In genomic region chr14:52706724-52707706, GRCh38 we compare ENCODE assay signal across 8 cellular contexts. TPM values are rescaled to one million over a fixed set of nuclear protein-coding genes. Genes with fewer than 3 reads are reported as not detected.
DNase-seq lines count a peak whose midpoint lies in the region; ATAC-seq, FAIRE-seq and TF ChIP-seq lines count a peak whose summit lies in the region.

TSS of gene PSMC6 (plus strand) at chr14:52707200. CDS start at chr14:52707220, 20 bp downstream.

- peaks cover 4% of the 10 kb centered on the region; the same call in 1 of the 2 replicates for H4K20me1 ChIP-seq in OCI-LY3 (ENCODE audit: insufficient read depth, low read length)
- no peaks in the 10 kb centered on the region for H4K20me1 ChIP-seq in endothelial cell of umbilical vein (replicated peaks; ENCODE audit: control insufficient read depth, extremely low read depth, insufficient read depth, low read length)

- H3K4me3 ChIP-seq in OCI-LY3 (ENCODE audit: low read length) = peak within 1 kb of the TSS; percentile 96
- H3K4me3 ChIP-seq in endothelial cell of umbilical vein (replicated peaks in 1 of 3; ENCODE audit: insufficient read depth in 1 of 3, low read depth in 1 of 3, low read length in 3 of 3) = peak within 1 kb of the TSS; percentile 40 to 96 (median 47)
- H3K4me3 ChIP-seq in mononuclear cell (ENCODE audit: low read length) = peak within 1 kb of the TSS; percentile 61

- peak; percentile 89 for FAIRE-seq in endothelial cell of umbilical vein (lab: Jason Lieb, UNC)

- H2AFZ ChIP-seq in OCI-LY3 (ENCODE audit: low read depth, low read length) = peak within 1 kb of the TSS; percentile 75
- H2AFZ ChIP-seq in endothelial cell of umbilical vein (ENCODE audit: low read depth, low read length) = peak within 1 kb of the TSS; percentile 75

- H3K9me1 ChIP-seq in endothelial cell of umbilical vein (replicated peaks; ENCODE audit: control insufficient read depth, extremely low read depth, insufficient read depth, low read length) = no peaks in the 10 kb centered on the region

- CTCF ChIA-PET in endothelial cell of umbilical vein (lab: Charles Lee) = interaction anchor here (0.7 to 0.9 kb wide), 3 partner anchors 9 to 26 kb away, joined by 3 read pairs; partner anchors contain the start of gene STYX

- peak within 1 kb of the TSS; percentile 91 for H3K4me2 ChIP-seq in OCI-LY3 (ENCODE audit: low read length)
- peak within 1 kb of the TSS; percentile 94 for H3K4me2 ChIP-seq in endothelial cell of umbilical vein (ENCODE audit: insufficient read depth, low read length)

- H3K9me3 ChIP-seq in OCI-LY3 (ENCODE audit: insufficient read depth, low read length) = no peaks in the 10 kb centered on the region
- no peaks in the 10 kb centered on the region for H3K9me3 ChIP-seq in endothelial cell of umbilical vein (replicated peaks; ENCODE audit: control insufficient read depth, insufficient read depth, low read length)
- H3K9me3 ChIP-seq in mononuclear cell (ENCODE audit: low read depth, low read length) = no peaks in the 10 kb centered on the region

- H3K79me2 ChIP-seq in OCI-LY3 (ENCODE audit: low read length) (peaks cover 40% of the 10 kb centered on the region), endothelial cell of umbilical vein (ENCODE audit: control insufficient read depth, insufficient read depth, low read length) (peaks cover 36% of the 10 kb centered on the region)

- H3K4me1 ChIP-seq in OCI-LY3 (ENCODE audit: low read length) (peaks cover 15% of the 10 kb centered on the region), endothelial cell of umbilical vein (ENCODE audit: control insufficient read depth, extremely low read depth, insufficient read depth, low read length) (peaks cover 19% of the 10 kb centered on the region), mononuclear cell (ENCODE audit: insufficient read depth, low read length) (peaks cover 23% of the 10 kb centered on the region)

- TSS peak; percentile 95 for BruUV-seq in endothelial cell of umbilical vein (replicated peaks; lab: Mats Ljungman, UMichigan)

- peaks cover 33% of the 10 kb centered on the region for H3K36me3 ChIP-seq in OCI-LY3 (replicated peaks; ENCODE audit: low read depth, low read length)
- peaks cover 0 to 17% of the 10 kb centered on the region in 2 experiments for H3K36me3 ChIP-seq in endothelial cell of umbilical vein (ENCODE audit: control insufficient read depth in 2 of 2, extremely low read depth in 1 of 2, insufficient read depth in 2 of 2, low read length in 2 of 2)

- H3K27me3 ChIP-seq in OCI-LY3 (ENCODE audit: low read depth, low read length) (no peaks in the 10 kb centered on the region), endothelial cell of umbilical vein (ENCODE audit: control insufficient read depth in 2 of 2, insufficient read depth in 2 of 2, low read length in 2 of 2) (no peaks in the 10 kb centered on the region), mononuclear cell (ENCODE audit: insufficient read depth, low read length) (no peaks in the 10 kb centered on the region)

- dilution Hi-C loops in endothelial cell of umbilical vein (cut with MboI; ENCODE audit: extremely low pct_ligation_motif_present, low sequenced_read_pairs) = no loop called here

- TF ChIP-seq CTCF in OCI-LY3 (IDR thresholded peaks at IDR 0.05; ENCODE audit: low read depth, low read length) (no peak), endothelial cell of umbilical vein (IDR thresholded peaks at IDR 0.05; ENCODE audit: extremely low read depth in 1 of 2, insufficient read depth in 1 of 2, low read depth in 1 of 2, low read length in 2 of 2) (no peak)

- H3K27ac ChIP-seq in OCI-LY3 (ENCODE audit: low read length) (peak within 1 kb of the TSS; percentile 67), endothelial cell of umbilical vein (ENCODE audit: insufficient read depth, low read depth, low read length) (peak within 1 kb of the TSS; percentile 82)

- peak; percentile 97 for ATAC-seq in GM21528 (IDR thresholded peaks at IDR 0.05; ENCODE audit: low FRiP score, unreplicated experiment)

- H3K9ac ChIP-seq in OCI-LY3 (ENCODE audit: low read length) (peak within 1 kb of the TSS; percentile 94), endothelial cell of umbilical vein (replicated peaks; ENCODE audit: extremely low read depth, insufficient read depth, low read length) (peak within 1 kb of the TSS; percentile 96)

- peak; percentile 81 for TF ChIP-seq POLR2A in endothelial cell of umbilical vein (IDR thresholded peaks at IDR 0.05; ENCODE audit: low read depth, low read length)

- intact Hi-C loops in endothelial cell of umbilical vein (cut with micrococcal nuclease) = loop anchor here (1.0 to 10.0 kb wide), 6 partner anchors 24 to 395 kb away; partner anchors contain the start of genes FERMT2, GNPNAT1, GPR137C and PTGER2

- POLR2A ChIA-PET in endothelial cell of umbilical vein (lab: Charles Lee) = interaction anchor here (0.9 to 1.6 kb wide), 2 partner anchors 84 to 156 kb away, joined by 3 to 5 read pairs; partner anchors contain the start of gene GNPNAT1

- DNase-seq in DMS 273 treated with DMSO at 0.1 percent for 48 hours (lab: John Stamatoyannopoulos, UW) = peak; percentile 81
- peak; percentile 62 for DNase-seq in HuH-7.5 (ENCODE audit: low spot score)
- peak; percentile 95 for DNase-seq in activated CD8-positive, alpha-beta memory T cell treated with anti-CD3 and anti-CD28 coated beads, Interleukin-2, amount 50 U/mL, for 48 hours
- DNase-seq in endothelial cell of umbilical vein (ENCODE audit: low read depth, low spot score) = peak; percentile 94
- peak; percentile 81 to 92 for DNase-seq in stimulated activated CD8-positive, alpha-beta memory T cell treated with anti-CD3 and anti-CD28 coated beads, Interleukin-4, amount 100 ng/mL, for 1 hour (ENCODE audit: low read depth in 2 of 2, low spot score in 1 of 2)

TF ChIP-seq in endothelial cell of umbilical vein, 7 proteins besides CTCF, POLR2A, EP300 and RAD21:
- TF ChIP-seq MYC (IDR thresholded peaks at IDR 0.05; ENCODE audit: low read depth, low read length) (peak; percentile 35), MAX (IDR thresholded peaks at IDR 0.05; ENCODE audit: insufficient read depth, insufficient read length) (peak; percentile 44), EZH2 (IDR thresholded peaks at IDR 0.05; ENCODE audit: borderline replicate concordance, low read depth, low read length, severe bottlenecking) (no peak), POLR2AphosphoS5 (IDR thresholded peaks at IDR 0.05; ENCODE audit: insufficient read depth, low read depth, low read length) (peak; percentile 84), JUN (IDR thresholded peaks at IDR 0.05; ENCODE audit: borderline replicate concordance, insufficient read depth, insufficient read length, low read depth) (no peak), GATA2 (IDR thresholded peaks at IDR 0.05; ENCODE audit: insufficient read depth, insufficient read length, low read depth, low read length) (no peak)
TF ChIP-seq in endothelial cell of umbilical vein: peak in this region for 3.

RNA-seq across cellular contexts. Expression of gene PSMC6, which starts in this region (rescaled TPM):
- 92.1 and 103 TPM in 2 replicates for total RNA-seq in endothelial cell of umbilical vein
- polyA plus RNA-seq in endothelial cell of umbilical vein = 25.9 and 44.0 TPM in 2 replicates
- 50.7 and 56.9 TPM in 2 replicates for polyA plus RNA-seq in endothelial cell of umbilical vein (2011; cell fraction: cytosol; rRNA removed)
- polyA plus RNA-seq in endothelial cell of umbilical vein (2011; cell fraction: nucleus; rRNA removed) = 103 and 160 TPM in 2 replicates
- 64.9 and 104 TPM in 2 replicates for polyA plus RNA-seq in endothelial cell of umbilical vein (2012)
- polyA minus RNA-seq in endothelial cell of umbilical vein = 58.7 and 75.2 TPM in 2 replicates
- 47.8 TPM for polyA minus RNA-seq in endothelial cell of umbilical vein (2011; cell fraction: cytosol; rRNA and poly(A)+ RNA removed)
- polyA minus RNA-seq in endothelial cell of umbilical vein (2011; cell fraction: nucleus; rRNA and poly(A)+ RNA removed) = 97.6 and 149 TPM in 2 replicates
- total RNA-seq in mononuclear cell = 117 TPM

Comparison
In these comparisons a context has a peak if more than half of its experiments do, and no peak if none do; other contexts are left out.
1. Peak in every context shown above with its lines: DNase-seq, ATAC-seq, H3K4me3 ChIP-seq and H3K27ac ChIP-seq.